24 cellular contexts compared by ENCODE assay signal in the genomic region with DNA sequence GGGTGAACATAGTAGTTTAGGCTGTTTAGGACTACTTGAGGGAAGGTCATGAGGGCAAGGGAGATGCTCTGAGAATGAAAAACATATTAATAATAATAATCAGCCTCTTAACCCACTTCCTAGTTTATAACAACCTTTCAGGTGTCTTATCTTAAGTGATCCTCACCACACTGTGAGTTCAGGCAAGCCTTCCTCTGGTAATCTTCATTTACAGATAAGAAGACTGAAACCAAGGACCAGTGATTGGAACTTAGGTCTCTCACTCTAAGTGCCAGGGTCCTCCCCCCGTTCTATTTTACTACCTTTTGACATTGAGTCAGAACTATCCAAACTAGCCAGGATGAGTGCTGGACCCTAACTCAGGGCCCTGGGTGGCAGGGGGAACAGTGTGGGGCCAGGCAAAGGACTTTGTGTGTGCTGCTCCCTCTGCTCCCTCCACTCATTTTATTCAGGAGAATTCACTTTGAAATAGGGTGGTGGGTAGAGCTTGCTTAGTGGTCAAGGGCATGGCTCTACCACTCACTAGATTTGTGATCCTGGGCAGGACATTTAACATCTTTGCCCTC. TPM values are rescaled to one million over a fixed set of nuclear protein-coding genes. Genes with fewer than 3 reads are reported as not detected.
DNase-seq lines count a peak whose midpoint lies in the region; ATAC-seq and TF ChIP-seq lines count a peak whose summit lies in the region.
"Had no signal": no experiment of that assay in that cellular context is flagged by ENCODE, and none has a peak within 500 bp of the region (broad histone marks: within the 10 kb centered on the region; RNA-seq: fewer than 3 reads in every experiment).

No MANE protein-coding gene starts in this region.

- no peak overlapping the region for H3K4me2 ChIP-seq in neuronal stem cell (ENCODE audit: insufficient read depth, low read length, poor library complexity, severe bottlenecking)
- H3K4me2 ChIP-seq: GM23338 had no signal

- H4K8ac ChIP-seq in neuronal stem cell (ENCODE audit: low read depth, low read length): no peak overlapping the region

- H2BK15ac ChIP-seq in neuronal stem cell (ENCODE audit: low read length): no peak overlapping the region

- no peak overlapping the region for H2BK12ac ChIP-seq in neuronal stem cell (ENCODE audit: low read length)

- H2AFZ ChIP-seq in neuronal stem cell (ENCODE audit: low read length): no peak overlapping the region
- H2AFZ ChIP-seq: GM23338 had no signal

- H3K18ac ChIP-seq in neuronal stem cell (ENCODE audit: low read length): no peak overlapping the region

- no CpG with 5 or more reads among the region's 1 CpG for WGBS in neuronal stem cell (ENCODE audit: extremely low coverage in 2 of 2, insufficient read length in 2 of 2, insufficient replicate concordance in 1 of 2), 2 donors

- no peaks in the 10 kb centered on the region for H3K27me3 Mint-ChIP-seq in osteocyte (ENCODE audit: unreplicated experiment)
- no peaks in the 10 kb centered on the region for H3K27me3 Mint-ChIP-seq in effector memory CD8-positive, alpha-beta T cell
- H3K27me3 Mint-ChIP-seq: CD4-positive, alpha-beta memory T cell had no signal

- H3K4me3 ChIP-seq in cardiac muscle cell (no peak overlapping the region), vagina (no peak overlapping the region), neuronal stem cell (ENCODE audit: low read length in 2 of 2) (no peak overlapping the region)
- H3K4me3 ChIP-seq: GM23338 had no signal

- H3K27me3 ChIP-seq in cardiac muscle cell (no peaks in the 10 kb centered on the region), vagina (no peaks in the 10 kb centered on the region), neuronal stem cell (ENCODE audit: control insufficient read depth in 3 of 3, insufficient read depth in 3 of 3, low read depth in 1 of 3, low read length in 3 of 3) (no peaks in the 10 kb centered on the region)

- no peak overlapping the region for H3K4me3 Mint-ChIP-seq in osteocyte (ENCODE audit: unreplicated experiment)
- no peak overlapping the region for H3K4me3 Mint-ChIP-seq in effector memory CD8-positive, alpha-beta T cell
- H3K4me3 Mint-ChIP-seq: CD4-positive, alpha-beta memory T cell; GM23338; H9 had no signal

- no peak overlapping the region for H4K91ac ChIP-seq in neuronal stem cell (ENCODE audit: low read depth, low read length, poor library complexity)

- no peak overlapping the region for H2BK120ac ChIP-seq in neuronal stem cell (ENCODE audit: low read depth, low read length)

- TF ChIP-seq CTCF in cardiac muscle cell (IDR thresholded peaks at IDR 0.05; ENCODE audit: low read depth, low read length) (no peak), osteocyte (IDR thresholded peaks at IDR 0.05) (no peak), vagina (IDR thresholded peaks at IDR 0.05) (no peak)

- ATAC-seq in left ventricle myocardium superior (no peak), left colon (peak; percentile 11)
- no peak for ATAC-seq in effector memory CD8-positive, alpha-beta T cell (replicated peaks)
- ATAC-seq: GM23338, HCT116 had no signal

- no peak overlapping the region for H3K9ac ChIP-seq in neuronal stem cell (ENCODE audit: low read depth, low read length, poor library complexity)

- H3K9me3 Mint-ChIP-seq in osteocyte (ENCODE audit: unreplicated experiment): no peaks in the 10 kb centered on the region
- no peaks in the 10 kb centered on the region for H3K9me3 Mint-ChIP-seq in effector memory CD8-positive, alpha-beta T cell
- H3K9me3 Mint-ChIP-seq: CD4-positive, alpha-beta memory T cell; GM23338; H9 had no signal

- H3K4me1 ChIP-seq in cardiac muscle cell (ENCODE audit: low read depth) (peaks cover 23% of the 10 kb centered on the region), vagina (no peaks in the 10 kb centered on the region), neuronal stem cell (ENCODE audit: control insufficient read depth in 2 of 2, insufficient read depth in 1 of 2, low read depth in 1 of 2, low read length in 2 of 2) (no peaks in the 10 kb centered on the region)

- H3K14ac ChIP-seq in neuronal stem cell (ENCODE audit: low read length): no peak overlapping the region

- H3K27ac Mint-ChIP-seq in osteocyte (ENCODE audit: unreplicated experiment): no peak overlapping the region
- H3K27ac Mint-ChIP-seq in effector memory CD8-positive, alpha-beta T cell: no peak overlapping the region
- H3K27ac Mint-ChIP-seq: GM23338 had no signal

- TF ChIP-seq POLR2A in vagina (IDR thresholded peaks at IDR 0.05): no peak

- intact Hi-C loops in left ventricle myocardium superior (cut with micrococcal nuclease): loop anchor here (10.0 kb wide), 1 partner anchor 104 kb away; no protein-coding TSS in a partner anchor
- intact Hi-C loops in left colon (cut with DNase I, micrococcal nuclease): no loop called here
- intact Hi-C loops in vagina (cut with DNase I): no loop called here

- peak overlapping the region; percentile 25 for H3K27ac ChIP-seq in cardiac muscle cell
- H3K27ac ChIP-seq in vagina: no peak overlapping the region
- no peak overlapping the region for H3K27ac ChIP-seq in neuronal stem cell (replicated peaks; ENCODE audit: low read length)
- no peak overlapping the region for H3K27ac ChIP-seq in substantia nigra (ENCODE audit: low read depth, low read length, poor library complexity, severe bottlenecking)

- H3K79me1 ChIP-seq in neuronal stem cell (ENCODE audit: low read depth, low read length): no peaks in the 10 kb centered on the region

- no peak overlapping the region for H2AK5ac ChIP-seq in neuronal stem cell (ENCODE audit: low read depth, low read length)

- H3K23ac ChIP-seq in neuronal stem cell (ENCODE audit: low read depth, low read length, poor library complexity): no peak overlapping the region

- H3K4ac ChIP-seq in neuronal stem cell (ENCODE audit: low read length): no peak overlapping the region

- DNase-seq in cardiac muscle cell (ENCODE audit: low read depth in 1 of 2, low spot score in 1 of 2) (no peak), left ventricle myocardium superior (no peak), left colon (no peak), osteocyte (ENCODE audit: extremely low spot score, unreplicated experiment) (peak; percentile 74), vagina (ENCODE audit: extremely low spot score in 2 of 2) (peak; percentile 40 to 42), neuronal stem cell (ENCODE audit: low spot score) (no peak), substantia nigra (lab: John Stamatoyannopoulos, UW) (no peak)
- no peak for DNase-seq in effector memory CD8-positive, alpha-beta T cell
- DNase-seq: 8988T, C1 segment of cervical spinal cord, Calu3, COR-L47, DMS53, DMS79 treated with DMSO at 0.1 percent for 48 hours, GF-D8, H9 had no signal

- H2BK5ac ChIP-seq in neuronal stem cell (ENCODE audit: low read length): no peak overlapping the region

- no peaks in the 10 kb centered on the region for H3K4me1 Mint-ChIP-seq in osteocyte (ENCODE audit: unreplicated experiment)
- H3K4me1 Mint-ChIP-seq in effector memory CD8-positive, alpha-beta T cell (ENCODE audit: low read depth in 2 of 2): no peaks in the 10 kb centered on the region

- H3K9me3 ChIP-seq in cardiac muscle cell (ENCODE audit: low read depth): no peaks in the 10 kb centered on the region
- no peaks in the 10 kb centered on the region for H3K9me3 ChIP-seq in vagina
- H3K9me3 ChIP-seq in neuronal stem cell (replicated peaks in 1 of 2; ENCODE audit: control insufficient read depth in 2 of 2, insufficient read depth in 1 of 2, low read depth in 1 of 2, low read length in 2 of 2): no peaks in the 10 kb centered on the region

- no peaks in the 10 kb centered on the region for H3K36me3 ChIP-seq in cardiac muscle cell
- H3K36me3 ChIP-seq in vagina: no peaks in the 10 kb centered on the region
- H3K36me3 ChIP-seq in neuronal stem cell (replicated peaks in 1 of 2; ENCODE audit: control insufficient read depth in 2 of 2, insufficient read depth in 2 of 2, low read length in 2 of 2): peaks cover 0 to 2% of the 10 kb centered on the region in 2 donors

- no peaks in the 10 kb centered on the region for H3K36me3 Mint-ChIP-seq in osteocyte (ENCODE audit: unreplicated experiment)
- peaks cover 9% of the 10 kb centered on the region for H3K36me3 Mint-ChIP-seq in effector memory CD8-positive, alpha-beta T cell (ENCODE audit: insufficient read depth)

RNA-seq across cellular contexts. Expression of a gene that starts 5.7 kb away (rescaled TPM):
- total RNA-seq in cardiac muscle cell: 0.15 TPM in 1 of 2 replicates, not detected in the other
- 0.32 TPM in 1 of 2 replicates, not detected in the other for polyA plus RNA-seq in cardiac muscle cell
- not detected for total RNA-seq in left ventricle myocardium superior
- not detected for total RNA-seq in left colon
- not detected in 2 replicates for total RNA-seq in osteocyte
- not detected for total RNA-seq in vagina
- polyA plus RNA-seq in neuronal stem cell (2013, experiment 1 of 2): 0.01 TPM
- polyA plus RNA-seq in neuronal stem cell (2013, experiment 2 of 2): not detected
- total RNA-seq: A673; Calu3; CD4-positive, alpha-beta memory T cell; Daoy; G401; H4 had no signal
- polyA plus RNA-seq: BJ; CD4-positive, alpha-beta memory T cell had no signal

RNA-seq across cellular contexts. Expression of a gene that starts 5.9 kb away (rescaled TPM):
- total RNA-seq in cardiac muscle cell (110 and 143 TPM in 2 replicates), left ventricle myocardium superior (146 TPM), left colon (100 to 1,000 TPM; 139 to 142 TPM), osteocyte (200 and 205 TPM in 2 replicates), vagina (150 TPM)
- polyA plus RNA-seq in cardiac muscle cell: 307 and 366 TPM in 2 replicates
- 266 TPM for polyA plus RNA-seq in neuronal stem cell (2013, experiment 1 of 2)
- polyA plus RNA-seq in neuronal stem cell (2013, experiment 2 of 2): 270 TPM

RNA-seq across cellular contexts. Expression of a gene that starts 11.2 kb away (rescaled TPM):
- total RNA-seq in cardiac muscle cell: 19.6 and 44.3 TPM in 2 replicates
- polyA plus RNA-seq in cardiac muscle cell: 12.0 and 24.4 TPM in 2 replicates
- 31.0 TPM for total RNA-seq in left ventricle myocardium superior
- 10 to 100 TPM; 13.9 to 19.2 TPM for total RNA-seq in left colon
- total RNA-seq in osteocyte: 52.3 and 58.7 TPM in 2 replicates
- 73.4 TPM for total RNA-seq in vagina
- polyA plus RNA-seq in neuronal stem cell (2013, experiment 1 of 2): 9.4 TPM
- polyA plus RNA-seq in neuronal stem cell (2013, experiment 2 of 2): 10.4 TPM

RNA-seq across cellular contexts. Expression of a gene that starts 18.2 kb away (rescaled TPM):
- total RNA-seq in cardiac muscle cell (95.6 and 172 TPM in 2 replicates), left ventricle myocardium superior (103 TPM), left colon (100 to 1,000 TPM; 215 to 225 TPM), osteocyte (49.0 and 56.0 TPM in 2 replicates), vagina (47.4 TPM)
- 162 and 285 TPM in 2 replicates for polyA plus RNA-seq in cardiac muscle cell
- 72.2 TPM for polyA plus RNA-seq in neuronal stem cell (2013, experiment 1 of 2)
- 73.0 TPM for polyA plus RNA-seq in neuronal stem cell (2013, experiment 2 of 2)

Comparison
In these comparisons a context has a peak if more than half of its experiments do, and no peak if none do; other contexts are left out.
1. DNase-seq: peak in osteocyte (single experiment) and vagina (2 of 2); none in cardiac muscle cell (0 of 2), left ventricle myocardium superior (single experiment), left colon (0 of 2), neuronal stem cell (single experiment), substantia nigra (0 of 49) and effector memory CD8-positive, alpha-beta T cell (0 of 3).